ENCODE assay signal across 21 cellular contexts in genomic region chr11:14585438-14585837, GRCh38. TPM values are rescaled to one million over a fixed set of nuclear protein-coding genes. Genes with fewer than 3 reads are reported as not detected.
DNase-seq lines count a peak whose midpoint lies in the region; ATAC-seq, FAIRE-seq and TF ChIP-seq lines count a peak whose summit lies in the region.
"Had no signal": no experiment of that assay in that cellular context is flagged by ENCODE, and none has a peak within 500 bp of the region (broad histone marks: within the 10 kb centered on the region; RNA-seq: fewer than 3 reads in every experiment).

No MANE protein-coding gene starts in this region.

- no peak overlapping the region for H3K4me3 Mint-ChIP-seq in stimulated activated naive CD8-positive, alpha-beta T cell treated with anti-CD3 and anti-CD28 coated beads, Interleukin-15, Interleukin-2, amounts not matched to agents 100 ng/mL and 50 ng/mL, for 24 hours
- H3K4me3 Mint-ChIP-seq in activated T-helper 17 cell treated with anti-CD3 and anti-CD28 coated beads, Interleukin-2, amount 50 U/mL, for 72 hours, result no peak overlapping the region

- H3K36me3 ChIP-seq in right lobe of liver, result no peaks in the 10 kb centered on the region
- H3K36me3 ChIP-seq: SJCRH30 had no signal

- in situ Hi-C loops in GM13976 (cut with MboI; ENCODE audit: low sequenced_read_pairs, unreplicated experiment), result no loop called here

- intact Hi-C loops in right lobe of liver (cut with DNase I) (no loop called here), left ventricle myocardium superior (cut with micrococcal nuclease) (no loop called here)

- TF ChIP-seq POLR2A in right lobe of liver (IDR thresholded peaks at IDR 0.05) (no peak), GM12892 (IDR thresholded peaks at IDR 0.05; ENCODE audit: low read depth, low read length) (no peak)

- no peak overlapping the region for H3K4me3 ChIP-seq in right lobe of liver
- H3K4me3 ChIP-seq: A549; BLaER1 treated with 17β-estradiol and CSF1 and Interleukin-3, amounts not matched to agents 10 nM and 100 nM; GM23248; SJCRH30 had no signal

- H3K27me3 Mint-ChIP-seq in stimulated activated naive CD8-positive, alpha-beta T cell treated with anti-CD3 and anti-CD28 coated beads, Interleukin-15, Interleukin-2, amounts not matched to agents 100 ng/mL and 50 ng/mL, for 24 hours, result no peaks in the 10 kb centered on the region
- no peaks in the 10 kb centered on the region for H3K27me3 Mint-ChIP-seq in activated T-helper 17 cell treated with anti-CD3 and anti-CD28 coated beads, Interleukin-2, amount 50 U/mL, for 72 hours

- no peak for FAIRE-seq in GM12892 (lab: Jason Lieb, UNC)
- FAIRE-seq: A549, GM18507, HTR-8/SVneo had no signal

- no peaks in the 10 kb centered on the region for H3K27me3 ChIP-seq in right lobe of liver
- H3K27me3 ChIP-seq: BLaER1 treated with 17β-estradiol and CSF1 and Interleukin-3, amounts not matched to agents 10 nM and 100 nM; SJCRH30 had no signal

- H3K27ac Mint-ChIP-seq in stimulated activated naive CD8-positive, alpha-beta T cell treated with anti-CD3 and anti-CD28 coated beads, Interleukin-15, Interleukin-2, amounts not matched to agents 100 ng/mL and 50 ng/mL, for 24 hours, result peak overlapping the region; percentile 29
- peak overlapping the region; percentile 44 for H3K27ac Mint-ChIP-seq in activated T-helper 17 cell treated with anti-CD3 and anti-CD28 coated beads, Interleukin-2, amount 50 U/mL, for 72 hours

- H3K4me1 ChIP-seq in right lobe of liver, result peaks cover 0 to 39% (median 10%) of the 10 kb centered on the region in 4 donors
- H3K4me1 ChIP-seq: A549, SJCRH30 had no signal

- H3K27ac ChIP-seq in right lobe of liver, result peak overlapping the region in 2 of 3 donors; percentile 78 to 96
- H3K27ac ChIP-seq: A549, GM23248, HL-60, SJCRH30 had no signal

- no peak for ATAC-seq in stimulated activated naive CD8-positive, alpha-beta T cell treated with anti-CD3 and anti-CD28 coated beads, Interleukin-15, Interleukin-2, amounts not matched to agents 100 U/mL and 50 U/mL, for 24 hours
- ATAC-seq in activated T-helper 17 cell treated with anti-CD3 and anti-CD28 coated beads, Interleukin-2, amount 50 U/mL, for 72 hours (replicated peaks), result no peak
- ATAC-seq in right lobe of liver, result no peak
- ATAC-seq in left ventricle myocardium superior, result no peak
- ATAC-seq: A549 had no signal

- TF ChIP-seq CTCF in right lobe of liver (IDR thresholded peaks at IDR 0.05) (no peak), GM13976 (IDR thresholded peaks at IDR 0.05; ENCODE audit: borderline replicate concordance, control extremely low read depth, extremely low read depth, insufficient read depth, missing control alignments) (no peak)

- H3K9me3 Mint-ChIP-seq in stimulated activated naive CD8-positive, alpha-beta T cell treated with anti-CD3 and anti-CD28 coated beads, Interleukin-15, Interleukin-2, amounts not matched to agents 100 ng/mL and 50 ng/mL, for 24 hours, result peaks cover 18% of the 10 kb centered on the region
- H3K9me3 Mint-ChIP-seq in activated T-helper 17 cell treated with anti-CD3 and anti-CD28 coated beads, Interleukin-2, amount 50 U/mL, for 72 hours, result peaks cover 2% of the 10 kb centered on the region

- DNase-seq in stimulated activated naive CD8-positive, alpha-beta T cell treated with anti-CD3 and anti-CD28 coated beads, Interleukin-15, Interleukin-2, amounts not matched to agents 100 U/mL and 50 U/mL, for 24 hours, result no peak
- DNase-seq in right lobe of liver (no peak), left ventricle myocardium superior (no peak), GM13976 (ENCODE audit: low spot score) (no peak), NCI-H446 treated with DMSO at 0.1 percent for 48 hours (lab: John Stamatoyannopoulos, UW) (no peak), GM12892 (ENCODE audit: insufficient read length) (no peak)
- DNase-seq: Calu3, GM23248, HCEC 1CT, NCI-H1105 treated with DMSO at 0.1 percent for 48 hours, NCI-H187 treated with DMSO at 0.1 percent for 48 hours, NCI-H345, NCI-H526 treated with DMSO at 0.1 percent for 48 hours, SJCRH30 had no signal

- H3K9me3 ChIP-seq in right lobe of liver, result no peaks in the 10 kb centered on the region
- H3K9me3 ChIP-seq: A549, SJCRH30 had no signal

- peaks cover 64% of the 10 kb centered on the region for H3K36me3 Mint-ChIP-seq in stimulated activated naive CD8-positive, alpha-beta T cell treated with anti-CD3 and anti-CD28 coated beads, Interleukin-15, Interleukin-2, amounts not matched to agents 100 ng/mL and 50 ng/mL, for 24 hours (ENCODE audit: low read depth)
- no peaks in the 10 kb centered on the region for H3K36me3 Mint-ChIP-seq in activated T-helper 17 cell treated with anti-CD3 and anti-CD28 coated beads, Interleukin-2, amount 50 U/mL, for 72 hours (ENCODE audit: low read depth)

- H3K4me1 Mint-ChIP-seq in stimulated activated naive CD8-positive, alpha-beta T cell treated with anti-CD3 and anti-CD28 coated beads, Interleukin-15, Interleukin-2, amounts not matched to agents 100 ng/mL and 50 ng/mL, for 24 hours (ENCODE audit: low read depth), result peaks cover 29% of the 10 kb centered on the region
- H3K4me1 Mint-ChIP-seq in activated T-helper 17 cell treated with anti-CD3 and anti-CD28 coated beads, Interleukin-2, amount 50 U/mL, for 72 hours, result peaks cover 16% of the 10 kb centered on the region

- 67% methylated on average over 2 of the region's 2 CpGs for WGBS in right lobe of liver (ENCODE audit: insufficient coverage, low coverage, low lambda C conversion rate, missing lambda C conversion rate)

RNA-seq across cellular contexts. Expression of gene PDE3B, which starts 58.2 kb away (rescaled TPM):
- total RNA-seq in activated T-helper 17 cell treated with anti-CD3 and anti-CD28 coated beads, Interleukin-2, amount 50 U/mL, for 72 hours, result 10 to 100 TPM; 23.0 to 25.5 TPM
- total RNA-seq in right lobe of liver, result 10 to 100 TPM; 14.9 to 47.1 (median 28.8) TPM
- 5.6 TPM for total RNA-seq in left ventricle myocardium superior
- 1.4 TPM for polyA plus RNA-seq in GM12892 (2012; ENCODE audit: missing spikeins)
- total RNA-seq: GM23248 had no signal
- polyA plus RNA-seq: GM23248 had no signal
